ENCODE assay signal across 8 cellular contexts in genomic region chr2:20578895-20579825, GRCh38.
DNase-seq lines count a peak whose midpoint lies in the region; ATAC-seq and TF ChIP-seq lines count a peak whose summit lies in the region.

No MANE protein-coding gene starts in this region.

- no peaks in the 10 kb centered on the region for H3K27me3 ChIP-seq in GM23338 (ENCODE audit: insufficient read depth)
- no peaks in the 10 kb centered on the region for H3K27me3 ChIP-seq in IMR-90 (ENCODE audit: control insufficient read depth, insufficient read depth, low read length)

- H3K4me1 Mint-ChIP-seq in GM23338: peaks cover 8% of the 10 kb centered on the region; the same call in 2 of the 3 replicates
- peaks cover 36% of the 10 kb centered on the region for H3K4me1 Mint-ChIP-seq in stimulated activated memory B cell treated with anti-CD40 and anti-IgM and Interleukin-4, amounts not matched to agents 10 μg/mL and 1 μg/mL and 100 μg/mL, for 72 hours

- 24% methylated on average over 4 of the region's 15 CpGs; no CpG with 5 or more reads in 1 of the 2 experiments for WGBS in IMR-90 (ENCODE audit: extremely low coverage in 2 of 2, insufficient read length in 1 of 2), 2 experiments

- peak overlapping the region; percentile 89 for H2BK15ac ChIP-seq in IMR-90 (ENCODE audit: low read depth, low read length)

- H3K36me3 Mint-ChIP-seq in GM23338 (ENCODE audit: low read depth): no peaks in the 10 kb centered on the region
- no peaks in the 10 kb centered on the region for H3K36me3 Mint-ChIP-seq in stimulated activated memory B cell treated with anti-CD40 and anti-IgM and Interleukin-4, amounts not matched to agents 10 μg/mL and 1 μg/mL and 100 μg/mL, for 72 hours

- H3K23ac ChIP-seq in IMR-90 (ENCODE audit: low read depth, low read length): peak overlapping the region; percentile 86

- H3K27ac ChIP-seq in GM23338 (ENCODE audit: low read depth): no peak overlapping the region
- peak overlapping the region; percentile 84 for H3K27ac ChIP-seq in IMR-90 (ENCODE audit: insufficient read depth, low read length)

- no peak overlapping the region for H3K9ac ChIP-seq in IMR-90 (ENCODE audit: low read depth, low read length)

- H4K20me1 ChIP-seq in GM23338 (replicated peaks; ENCODE audit: insufficient read depth) (no peaks in the 10 kb centered on the region), IMR-90 (ENCODE audit: insufficient read depth, low read length) (no peaks in the 10 kb centered on the region)

- H3K27me3 Mint-ChIP-seq in GM23338 (ENCODE audit: insufficient read depth, low read depth, poor library complexity): peaks cover 14% of the 10 kb centered on the region
- H3K27me3 Mint-ChIP-seq in stimulated activated memory B cell treated with anti-CD40 and anti-IgM and Interleukin-4, amounts not matched to agents 10 μg/mL and 1 μg/mL and 100 μg/mL, for 72 hours: peaks cover 6% of the 10 kb centered on the region

- peak overlapping the region; percentile 97 for H4K91ac ChIP-seq in IMR-90 (ENCODE audit: insufficient read depth, low read depth, low read length)

- CTCF ChIA-PET in IMR-90 (lab: Yijun Ruan, JAX): interaction anchor here (1.1 to 1.5 kb wide), 2 partner anchors 56 to 82 kb away, joined by 4 to 5 read pairs; no protein-coding TSS in a partner anchor

- peak overlapping the region; percentile 62 for H4K5ac ChIP-seq in IMR-90 (ENCODE audit: low read depth, low read length)

- peaks cover 11% of the 10 kb centered on the region; the same call in 2 of the 3 replicates for H3K9me3 Mint-ChIP-seq in GM23338
- no peaks in the 10 kb centered on the region for H3K9me3 Mint-ChIP-seq in stimulated activated memory B cell treated with anti-CD40 and anti-IgM and Interleukin-4, amounts not matched to agents 10 μg/mL and 1 μg/mL and 100 μg/mL, for 72 hours

- H3K27ac Mint-ChIP-seq in GM23338: no peak overlapping the region
- peak overlapping the region; percentile 10 for H3K27ac Mint-ChIP-seq in stimulated activated memory B cell treated with anti-CD40 and anti-IgM and Interleukin-4, amounts not matched to agents 10 μg/mL and 1 μg/mL and 100 μg/mL, for 72 hours

- H3K4me3 ChIP-seq in GM23338: no peak overlapping the region
- H3K4me3 ChIP-seq in IMR-90 (ENCODE audit: insufficient read depth, low read depth, low read length): no peak overlapping the region

- TF ChIP-seq CTCF in GM23338 (conservative IDR thresholded peaks at IDR 0.05; ENCODE audit: low read depth in 2 of 2): no peak
- no peak for TF ChIP-seq CTCF in IMR-90 (conservative IDR thresholded peaks at IDR 0.05; ENCODE audit: low read depth, low read length)

- peak overlapping the region; percentile 73 for H3K56ac ChIP-seq in IMR-90 (ENCODE audit: extremely low read depth, insufficient read depth, low read length)

- H3K4me1 ChIP-seq in GM23338 (ENCODE audit: insufficient read depth): peaks cover 3% of the 10 kb centered on the region; the same call in 1 of the 2 replicates
- H3K4me1 ChIP-seq in IMR-90 (ENCODE audit: control insufficient read depth, insufficient read depth, low read length): peaks cover 42% of the 10 kb centered on the region

- POLR2A ChIA-PET in IMR-90 (lab: Charles Lee; ENCODE audit: unreplicated experiment): interaction anchor here (1.0 kb wide), 1 partner anchor 129 kb away, joined by 3 read pairs; no protein-coding TSS in a partner anchor

- H3K79me1 ChIP-seq in IMR-90 (ENCODE audit: low read depth in 1 of 2, low read length in 2 of 2): no peaks in the 10 kb centered on the region; a peak in 1 of 4 replicates

- no peaks in the 10 kb centered on the region for H3F3A ChIP-seq in GM23338 (replicated peaks; ENCODE audit: low read depth)

- H2AK5ac ChIP-seq in IMR-90 (ENCODE audit: low read depth, low read length): peak overlapping the region; percentile 100

- H3K9me2 ChIP-seq in GM23338 (ENCODE audit: insufficient read depth): peaks cover 6% of the 10 kb centered on the region; the same call in 1 of the 2 replicates

- peak overlapping the region; percentile 30 for H3K18ac ChIP-seq in IMR-90 (ENCODE audit: low read depth, low read length)

- DNase-seq in GM04504 (ENCODE audit: low read depth): peak; percentile 89
- DNase-seq in GM23338 (ENCODE audit: low spot score): peak; percentile 23
- DNase-seq in IMR-90: peak; percentile 99
- peak; percentile 93 for DNase-seq in brain pericyte (ENCODE audit: low read depth, low spot score)
- peak; percentile 100 for DNase-seq in islet precursor cell
- DNase-seq in NCI-H146 treated with DMSO at 0.1 percent for 48 hours (lab: John Stamatoyannopoulos, UW; ENCODE audit: unreplicated experiment): no peak
- DNase-seq in stimulated activated naive CD4-positive, alpha-beta T cell treated with Interleukin-2 at 50 U/mL for 16 hours (lab: John Stamatoyannopoulos, UW): no peak

- peak; percentile 26; the same call in 1 of the 2 replicates for TF ChIP-seq RAD21 in IMR-90 (IDR thresholded peaks at IDR 0.05; ENCODE audit: low read length)

- peaks cover 38% of the 10 kb centered on the region for H3K9me1 ChIP-seq in IMR-90 (ENCODE audit: insufficient read depth, low read length)

- TF ChIP-seq POLR2A in IMR-90 (IDR thresholded peaks at IDR 0.05; ENCODE audit: low read depth, low read length): peak; percentile 79

- H3K36me3 ChIP-seq in GM23338 (ENCODE audit: insufficient read depth) (0 out of 2 replicates have a peak, but pooled peaks cover 3% of the 10 kb centered on the region), IMR-90 (ENCODE audit: control insufficient read depth, insufficient read depth, low read length) (no peaks in the 10 kb centered on the region)

- dilution Hi-C loops in IMR-90 (cut with HindIII; ENCODE audit: low sequenced_read_pairs, unreplicated experiment): no loop called here

- no peaks in the 10 kb centered on the region for H3K9me3 ChIP-seq in IMR-90 (ENCODE audit: control insufficient read depth, insufficient read depth, low read length)

- intact Hi-C loops in IMR-90 (cut with micrococcal nuclease): no loop called here

- BruUV-seq in IMR-90 (replicated peaks; lab: Mats Ljungman, UMichigan): no TSS peak

- H3K4me3 Mint-ChIP-seq in GM23338: no peak overlapping the region
- no peak overlapping the region for H3K4me3 Mint-ChIP-seq in stimulated activated memory B cell treated with anti-CD40 and anti-IgM and Interleukin-4, amounts not matched to agents 10 μg/mL and 1 μg/mL and 100 μg/mL, for 72 hours

- H2BK120ac ChIP-seq in IMR-90 (ENCODE audit: low read depth, low read length): peak overlapping the region; percentile 97

- peak overlapping the region; percentile 88 for H3K14ac ChIP-seq in IMR-90 (replicated peaks; ENCODE audit: low read depth, low read length)

- peak overlapping the region; percentile 95 for H3K4ac ChIP-seq in IMR-90 (ENCODE audit: low read depth, low read length)

- no peaks in the 10 kb centered on the region for H3K79me2 ChIP-seq in GM23338 (replicated peaks; ENCODE audit: insufficient read depth)

- peak overlapping the region; percentile 72 to 84 for H4K8ac ChIP-seq in IMR-90 (ENCODE audit: low read depth in 2 of 2, low read length in 2 of 2)

- peak overlapping the region; percentile 94 for H2AK9ac ChIP-seq in IMR-90 (replicated peaks; ENCODE audit: low read depth, low read length, poor library complexity)

- ATAC-seq in GM23338: peak; percentile 29
- peak; percentile 85 for ATAC-seq in IMR-90 (ENCODE audit: low read depth)
- ATAC-seq in stimulated activated memory B cell treated with anti-CD40 and anti-IgM and Interleukin-4, amounts not matched to agents 10 μg/mL and 1 μg/mL and 100 μg/mL, for 72 hours: peak; percentile 49

- H2BK20ac ChIP-seq in IMR-90 (ENCODE audit: low read depth, low read length): peak overlapping the region; percentile 98

- peak overlapping the region; percentile 81 for H2BK5ac ChIP-seq in IMR-90 (ENCODE audit: low read depth, low read length, poor library complexity, severe bottlenecking)

- no peak overlapping the region for H3K4me2 ChIP-seq in GM23338
- H3K4me2 ChIP-seq in IMR-90 (ENCODE audit: low read depth, low read length): no peak overlapping the region

- H2AFZ ChIP-seq in GM23338 (no peak overlapping the region), IMR-90 (replicated peaks; ENCODE audit: low read length, poor library complexity) (peak overlapping the region; percentile 83)

- in situ Hi-C loops in IMR-90 (cut with MboI; ENCODE audit: low sequenced_read_pairs): no loop called here

TF ChIP-seq in GM23338, 12 proteins besides CTCF, POLR2A, EP300 and RAD21 (continues in another document):
- TF ChIP-seq ZNF114 (CRISPR knock-in tag; IDR thresholded peaks at IDR 0.05): no peak
- no peak for TF ChIP-seq POLR2AphosphoS5 (IDR thresholded peaks at IDR 0.05; ENCODE audit: low read depth)
- no peak for TF ChIP-seq JUNB (IDR thresholded peaks at IDR 0.05; ENCODE audit: unreplicated experiment)
- TF ChIP-seq ETS1 (IDR thresholded peaks at IDR 0.05): no peak
- TF ChIP-seq EZH2phosphoT487 (IDR thresholded peaks at IDR 0.05; ENCODE audit: unreplicated experiment): no peak

TF ChIP-seq in IMR-90, 13 proteins besides CTCF, POLR2A, EP300 and RAD21:
- peak; percentile 36; the same call in 1 of the 2 replicates for TF ChIP-seq CEBPB (IDR thresholded peaks at IDR 0.05; ENCODE audit: low read depth, low read length)
- peak; percentile 99 for TF ChIP-seq FOS (IDR thresholded peaks at IDR 0.05; ENCODE audit: low read depth, low read length)
- peak; percentile 59; the same call in 1 of the 2 replicates for TF ChIP-seq MAZ (IDR thresholded peaks at IDR 0.05; ENCODE audit: borderline replicate concordance, low read depth, low read length)
- TF ChIP-seq, protein P1, sequence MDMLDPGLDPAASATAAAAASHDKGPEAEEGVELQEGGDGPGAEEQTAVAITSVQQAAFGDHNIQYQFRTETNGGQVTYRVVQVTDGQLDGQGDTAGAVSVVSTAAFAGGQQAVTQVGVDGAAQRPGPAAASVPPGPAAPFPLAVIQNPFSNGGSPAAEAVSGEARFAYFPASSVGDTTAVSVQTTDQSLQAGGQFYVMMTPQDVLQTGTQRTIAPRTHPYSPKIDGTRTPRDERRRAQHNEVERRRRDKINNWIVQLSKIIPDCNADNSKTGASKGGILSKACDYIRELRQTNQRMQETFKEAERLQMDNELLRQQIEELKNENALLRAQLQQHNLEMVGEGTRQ (IDR thresholded peaks at IDR 0.05; ENCODE audit: low read depth, low read length): no peak
- no peak for TF ChIP-seq MAFK (IDR thresholded peaks at IDR 0.05; ENCODE audit: low read depth, low read length)
- peak; percentile 60 for TF ChIP-seq RCOR1 (IDR thresholded peaks at IDR 0.05; ENCODE audit: insufficient replicate concordance, low read length)
- TF ChIP-seq SMC3 (IDR thresholded peaks at IDR 0.05; ENCODE audit: low read depth, low read length): 0 out of 2 replicates have a peak, but pooled peaks have one; percentile 12
- TF ChIP-seq RFX5 (IDR thresholded peaks at IDR 0.05; ENCODE audit: low read depth, low read length): no peak
- peak; percentile 54 for TF ChIP-seq BHLHE40 (IDR thresholded peaks at IDR 0.05; ENCODE audit: low read depth, low read length)
- peak; percentile 74 for TF ChIP-seq NFE2L2 (IDR thresholded peaks at IDR 0.05; ENCODE audit: low read depth, low read length)

Comparison
In these comparisons a context has a peak if more than half of its experiments do, and no peak if none do; other contexts are left out.
1. DNase-seq: peak in GM04504 (single experiment), GM23338 (single experiment), IMR-90 (single experiment), brain pericyte (single experiment) and islet precursor cell (single experiment); none in NCI-H146 treated with DMSO at 0.1 percent for 48 hours (single experiment) and stimulated activated naive CD4-positive, alpha-beta T cell treated with Interleukin-2 at 50 U/mL for 16 hours (single experiment).
2. ATAC-seq: peak in every context shown above with its lines; median percentile 85 in IMR-90; 49 in stimulated activated memory B cell treated with anti-CD40 and anti-IgM and Interleukin-4, amounts not matched to agents 10 μg/mL and 1 μg/mL and 100 μg/mL, for 72 hours; 29 in GM23338.